ENCODE assay signal across 9 cellular contexts in genomic region chr16:69924777-69925191, GRCh38. TPM values are rescaled to one million over a fixed set of nuclear protein-coding genes. Genes with fewer than 3 reads are reported as not detected.
DNase-seq lines count a peak whose midpoint lies in the region; ATAC-seq and TF ChIP-seq lines count a peak whose summit lies in the region.
"Had no signal": no experiment of that assay in that cellular context is flagged by ENCODE, and none has a peak within 500 bp of the region (broad histone marks: within the 10 kb centered on the region; RNA-seq: fewer than 3 reads in every experiment).

No MANE protein-coding gene starts in this region.

- no TSS peak for BruUV-seq in Caco-2 (replicated peaks; lab: Mats Ljungman, UMichigan)

- H3K27ac Mint-ChIP-seq in Caco-2 (ENCODE audit: unreplicated experiment), result no peak overlapping the region

- H3K9me3 Mint-ChIP-seq in Caco-2 (ENCODE audit: unreplicated experiment), result no peaks in the 10 kb centered on the region
- H3K9me3 Mint-ChIP-seq: activated naive CD4-positive, alpha-beta T cell treated with anti-CD3 and anti-CD28 coated beads, Interleukin-2, amount 10 ng/mL, durations not matched to agents 7 days and 5 days had no signal

- peaks cover 46% of the 10 kb centered on the region for H3K36me3 ChIP-seq in lower lobe of right lung
- H3K36me3 ChIP-seq in subcutaneous abdominal adipose tissue (ENCODE audit: control insufficient read depth in 5 of 5, insufficient read depth in 5 of 5, low read length in 5 of 5), result peaks cover 0 to 17% (median 8%) of the 10 kb centered on the region in 5 donors
- H3K36me3 ChIP-seq in Caco-2 (ENCODE audit: control insufficient read depth, insufficient read depth, low read length), result no peaks in the 10 kb centered on the region

- H3K27me3 Mint-ChIP-seq in Caco-2 (ENCODE audit: insufficient read depth, unreplicated experiment), result no peaks in the 10 kb centered on the region
- H3K27me3 Mint-ChIP-seq: activated naive CD4-positive, alpha-beta T cell treated with anti-CD3 and anti-CD28 coated beads, Interleukin-2, amount 10 ng/mL, durations not matched to agents 7 days and 5 days had no signal

- H3K27me3 ChIP-seq in dorsolateral prefrontal cortex, result no peaks in the 10 kb centered on the region
- no peaks in the 10 kb centered on the region for H3K27me3 ChIP-seq in lower lobe of right lung (ENCODE audit: low read depth)
- H3K27me3 ChIP-seq in subcutaneous abdominal adipose tissue (ENCODE audit: control insufficient read depth in 5 of 5, insufficient read depth in 4 of 5, low read length in 5 of 5), result no peaks in the 10 kb centered on the region
- H3K27me3 ChIP-seq in Caco-2 (replicated peaks; ENCODE audit: control insufficient read depth, insufficient read depth, low read length), result no peaks in the 10 kb centered on the region

- DNase-seq in HS-27A (ENCODE audit: low read depth) (peak; percentile 57), dorsolateral prefrontal cortex (peak in 2 of 10 donors; percentile 9 to 40), lower lobe of right lung (no peak), NCI-H2196 treated with DMSO at 0.1 percent for 48 hours (lab: John Stamatoyannopoulos, UW; ENCODE audit: unreplicated experiment) (no peak), Caco-2 (no peak)
- no peak for DNase-seq in activated CD4-positive, alpha-beta T cell treated with anti-CD3 and anti-CD28 coated beads, Interleukin-2, amount 50 U/mL, for 1 hour
- DNase-seq: activated naive CD4-positive, alpha-beta T cell treated with anti-CD3 and anti-CD28 coated beads, Interleukin-2, amount 10 ng/mL, durations not matched to agents 7 days and 5 days had no signal

- CTCF ChIA-PET in Caco-2 (lab: Charles Lee), result no interaction called here

- peak overlapping the region; percentile 23 to 72 (median 50) for H3K9ac ChIP-seq in subcutaneous abdominal adipose tissue (ENCODE audit: low read length in 5 of 5)

- intact Hi-C loops in dorsolateral prefrontal cortex (cut with DNase I) (no loop called here), lower lobe of right lung (cut with DNase I) (loop anchor here (10.0 kb wide), 1 partner anchor 130 kb away; no protein-coding TSS in a partner anchor), Caco-2 (cut with micrococcal nuclease; ENCODE audit: unreplicated experiment) (no loop called here)

- no peak overlapping the region for H3K4me3 Mint-ChIP-seq in Caco-2 (ENCODE audit: unreplicated experiment)
- H3K4me3 Mint-ChIP-seq: activated naive CD4-positive, alpha-beta T cell treated with anti-CD3 and anti-CD28 coated beads, Interleukin-2, amount 10 ng/mL, durations not matched to agents 7 days and 5 days had no signal

- H3K4me1 Mint-ChIP-seq in Caco-2 (ENCODE audit: low read depth, unreplicated experiment), result no peaks in the 10 kb centered on the region
- H3K4me1 Mint-ChIP-seq: activated naive CD4-positive, alpha-beta T cell treated with anti-CD3 and anti-CD28 coated beads, Interleukin-2, amount 10 ng/mL, durations not matched to agents 7 days and 5 days had no signal

- peak overlapping the region in 27 of 59 donors; percentile 10 to 53 (median 32) for H3K4me3 ChIP-seq in dorsolateral prefrontal cortex
- peak overlapping the region; percentile 14 for H3K4me3 ChIP-seq in lower lobe of right lung
- H3K4me3 ChIP-seq in subcutaneous abdominal adipose tissue (ENCODE audit: low read depth in 1 of 5, low read length in 5 of 5), result peak overlapping the region in 4 of 5 donors; percentile 20 to 55 (median 40)
- no peak overlapping the region for H3K4me3 ChIP-seq in Caco-2 (ENCODE audit: low read depth, low read length)

- H3K27ac ChIP-seq in dorsolateral prefrontal cortex, result peak overlapping the region in 52 of 59 donors; percentile 17 to 93 (median 76)
- peak overlapping the region; percentile 56 for H3K27ac ChIP-seq in lower lobe of right lung
- H3K27ac ChIP-seq in subcutaneous abdominal adipose tissue (ENCODE audit: low read depth, low read length), result peak overlapping the region; percentile 77

- TF ChIP-seq CTCF in dorsolateral prefrontal cortex (IDR thresholded peaks at IDR 0.05 in 54 of 56, conservative IDR thresholded peaks at IDR 0.05 in 2 of 56; ENCODE audit: low read depth in 1 of 56, partially characterized antibody in 56 of 56) (no peak), lower lobe of right lung (IDR thresholded peaks at IDR 0.05) (no peak), Caco-2 (IDR thresholded peaks at IDR 0.05; ENCODE audit: insufficient read depth in 1 of 2, low read depth in 1 of 2, low read length in 1 of 2, severe bottlenecking in 1 of 2, unreplicated experiment in 1 of 2) (no peak)

- ATAC-seq in lower lobe of right lung, result peak in 1 of 2 donors; percentile 34
- ATAC-seq in GM21526 (IDR thresholded peaks at IDR 0.05; ENCODE audit: low FRiP score, unreplicated experiment), result no peak

- no peaks in the 10 kb centered on the region for H3K9me3 ChIP-seq in lower lobe of right lung
- no peaks in the 10 kb centered on the region for H3K9me3 ChIP-seq in subcutaneous abdominal adipose tissue (ENCODE audit: control insufficient read depth in 5 of 5, low read length in 5 of 5)
- H3K9me3 ChIP-seq in Caco-2, result no peaks in the 10 kb centered on the region

- H3K4me1 ChIP-seq in lower lobe of right lung, result no peaks in the 10 kb centered on the region
- H3K4me1 ChIP-seq in subcutaneous abdominal adipose tissue (ENCODE audit: control insufficient read depth in 5 of 5, insufficient read depth in 5 of 5, low read length in 5 of 5), result peaks cover 0 to 61% (median 42%) of the 10 kb centered on the region in 5 donors
- no peaks in the 10 kb centered on the region for H3K4me1 ChIP-seq in Caco-2

- no peaks in the 10 kb centered on the region for H3K36me3 Mint-ChIP-seq in Caco-2 (ENCODE audit: insufficient read depth, unreplicated experiment)

- POLR2A ChIA-PET in Caco-2 (lab: Charles Lee), result no interaction called here

RNA-seq across cellular contexts. Expression of gene CLEC18A, which starts 26.4 kb away (rescaled TPM):
- 10 to 100 TPM in 5 of 120 experiments, 1 to 10 TPM in 108, under 1 TPM in 6, not detected in 1; 0.35 to 15.8 (median 3.8) TPM for total RNA-seq in dorsolateral prefrontal cortex
- 2.7 TPM for total RNA-seq in lower lobe of right lung
- 1.3 and 1.6 TPM in 2 replicates for total RNA-seq in Caco-2 (2022)
